ENCODE assay signal across 26 cellular contexts in the genomic region with DNA sequence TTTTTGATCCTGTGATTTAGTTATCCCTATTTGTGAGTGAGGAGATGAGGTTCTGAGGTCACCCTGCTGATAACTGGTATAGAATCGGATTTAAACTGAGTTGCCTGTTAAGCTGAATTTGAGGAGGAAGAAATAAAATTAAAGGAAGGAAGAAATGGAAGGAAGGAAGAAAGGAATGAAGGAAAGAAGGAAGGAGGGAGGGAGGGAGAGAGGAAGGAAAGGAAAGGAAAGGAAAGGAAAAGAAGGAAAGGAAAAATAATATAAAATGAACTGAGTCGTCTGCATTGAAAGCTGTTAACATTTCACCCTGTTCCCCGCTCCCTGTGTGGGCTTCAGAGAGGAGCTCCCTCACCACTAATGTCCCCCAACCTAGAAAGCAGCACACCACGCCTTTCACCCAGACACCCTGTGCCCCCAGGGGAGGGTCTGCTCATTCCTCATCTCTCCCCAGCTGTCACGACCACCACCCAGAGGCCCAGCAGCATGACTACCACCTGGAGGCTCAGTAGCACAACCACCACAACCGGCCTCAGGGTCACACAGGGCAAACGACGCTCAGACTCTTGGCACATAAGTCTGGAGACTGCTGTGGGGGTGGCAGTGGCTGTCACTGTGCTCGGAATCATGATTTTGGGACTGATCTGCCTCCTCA. TPM values are rescaled to one million over a fixed set of nuclear protein-coding genes. Genes with fewer than 3 reads are reported as not detected.
"Had no signal": no experiment of that assay in that cellular context is flagged by ENCODE, and none has a peak within 500 bp of the region (broad histone marks: within the 10 kb centered on the region; RNA-seq: fewer than 3 reads in every experiment).

No MANE protein-coding gene starts in this region.

- H3K9me3 ChIP-seq: esophagus squamous epithelium, pancreas, right atrium auricular region, transverse colon, vagina had no signal

- H3K27me3 ChIP-seq: esophagus squamous epithelium, pancreas, right atrium auricular region, vagina had no signal

- DNase-seq: activated B cell treated with CpG ODN at 0.5 μM for 24 hours; activated CD4-positive, alpha-beta T cell treated with anti-CD3 and anti-CD28 coated beads, Interleukin-2, amount 50 U/mL, for 1 hour; activated CD8-positive, alpha-beta T cell treated with anti-CD3 and anti-CD28 coated beads for 36 hours; activated gamma-delta T cell treated with Interleukin-2 at 50 U/mL for 16 hours; activated naive CD4-positive, alpha-beta T cell treated with anti-CD3 and anti-CD28 coated beads, Interleukin-2, amount 50 U/mL, for 16 hours; activated T-cell treated with anti-CD3 and anti-CD28 coated beads, Interleukin-2, amount 50 U/mL, for 4 hours; anterior cingulate cortex; dermis blood vessel endothelial cell; effector CD4-positive, alpha-beta T cell; esophagus squamous epithelium; foreskin melanocyte; left cardiac atrium; mammary epithelial cell; pancreas; stimulated activated CD4-positive, alpha-beta T cell treated with anti-CD3 and anti-CD28 coated beads, Interleukin-2, amount 100 ng/mL, for 48 hours; stimulated activated naive CD4-positive, alpha-beta T cell treated with Interleukin-2 at 50 U/mL for 16 hours; T-cell; transverse colon had no signal

- H3K4me3 Mint-ChIP-seq: activated B cell treated with CpG ODN at 0.5 μM for 24 hours; activated CD8-positive, alpha-beta T cell treated with anti-CD3 and anti-CD28 coated beads for 36 hours; activated T-cell treated with anti-CD3 and anti-CD28 coated beads, Interleukin-2, amount 50 U/mL, for 4 hours; activated T-helper 17 cell treated with anti-CD3 and anti-CD28 coated beads, Interleukin-2, amount 50 U/mL, for 72 hours; central memory CD8-positive, alpha-beta T cell; nephron; T-cell had no signal

- H3K4me3 ChIP-seq: esophagus squamous epithelium, pancreas, right atrium auricular region, transverse colon, vagina had no signal

- H3K36me3 Mint-ChIP-seq: T-cell had no signal

- H3K27ac ChIP-seq: epithelial cell of prostate, esophagus squamous epithelium, pancreas, right atrium auricular region, transverse colon, vagina had no signal

- H3K9me3 Mint-ChIP-seq: activated B cell treated with CpG ODN at 0.5 μM for 24 hours; activated CD8-positive, alpha-beta T cell treated with anti-CD3 and anti-CD28 coated beads for 36 hours; activated T-cell treated with anti-CD3 and anti-CD28 coated beads, Interleukin-2, amount 50 U/mL, for 4 hours; activated T-helper 17 cell treated with anti-CD3 and anti-CD28 coated beads, Interleukin-2, amount 50 U/mL, for 72 hours; central memory CD8-positive, alpha-beta T cell; nephron; T-cell had no signal

- H3K4me1 ChIP-seq: esophagus squamous epithelium, pancreas, right atrium auricular region, transverse colon, vagina had no signal

- FAIRE-seq: bronchial epithelial cell, keratinocyte, pancreas had no signal

- ATAC-seq: activated CD8-positive, alpha-beta T cell treated with anti-CD3 and anti-CD28 coated beads for 36 hours; activated T-cell treated with anti-CD3 and anti-CD28 coated beads, Interleukin-2, amount 50 U/mL, for 4 hours; activated T-helper 17 cell treated with anti-CD3 and anti-CD28 coated beads, Interleukin-2, amount 50 U/mL, for 72 hours; left cardiac atrium; pancreas; T-cell had no signal

- H3K4me1 Mint-ChIP-seq: central memory CD8-positive, alpha-beta T cell; T-cell had no signal

- H3K27ac Mint-ChIP-seq: activated B cell treated with CpG ODN at 0.5 μM for 24 hours; activated CD8-positive, alpha-beta T cell treated with anti-CD3 and anti-CD28 coated beads for 36 hours; activated T-helper 17 cell treated with anti-CD3 and anti-CD28 coated beads, Interleukin-2, amount 50 U/mL, for 72 hours; nephron; T-cell had no signal

- H3K36me3 ChIP-seq: esophagus squamous epithelium, pancreas, right atrium auricular region, transverse colon, vagina had no signal

- H3K27me3 Mint-ChIP-seq: activated B cell treated with CpG ODN at 0.5 μM for 24 hours had no signal

RNA-seq across cellular contexts. Expression of gene PILRA, which starts 16.3 kb away (rescaled TPM):
- total RNA-seq: bronchial epithelial cell had no signal
